1 cellular context compared by ENCODE assay signal in genomic region chr20:1437222-1437904, GRCh38.
A peak's percentile ranks its signal among the peaks of the same experiment; 100 is the strongest.
TF ChIP-seq lines count a peak whose summit lies in the region.

No MANE protein-coding gene starts in this region.

TF ChIP-seq in GM12878, 131 proteins besides CTCF, POLR2A, EP300 and RAD21 (continued from another document):
- TF ChIP-seq CUX1 (IDR thresholded peaks at IDR 0.05; ENCODE audit: insufficient replicate concordance, low read depth, low read length) (no peak), POU2F2 (IDR thresholded peaks at IDR 0.05; ENCODE audit: borderline replicate concordance, low read depth, low read length) (peak; percentile 77; the same call in 1 of the 3 replicates), ASH2L (IDR thresholded peaks at IDR 0.05; ENCODE audit: borderline replicate concordance, low read depth) (no peak), PKNOX1 (IDR thresholded peaks at IDR 0.05) (peak; percentile 50; the same call in 1 of the 2 replicates), USF1 (IDR thresholded peaks at IDR 0.05; ENCODE audit: borderline replicate concordance, extremely low read length, insufficient read depth, low read depth, low read length) (no peak), HDGF (IDR thresholded peaks at IDR 0.05) (peak; percentile 77; the same call in 1 of the 2 replicates), NR2C1 (IDR thresholded peaks at IDR 0.05) (no peak), SP1 (IDR thresholded peaks at IDR 0.05; ENCODE audit: low read depth, low read length) (no peak), ZNF384 (IDR thresholded peaks at IDR 0.05; ENCODE audit: borderline replicate concordance, low read depth, low read length) (no peak), PAX5 (IDR thresholded peaks at IDR 0.05; ENCODE audit: borderline replicate concordance, low read depth, low read length) (no peak), YY1 (IDR thresholded peaks at IDR 0.05; ENCODE audit: low read depth, low read length) (0 out of 2 replicates have a peak, but pooled peaks have one; percentile 26), RUNX3 (IDR thresholded peaks at IDR 0.05; ENCODE audit: low read length) (peak; percentile 64), RELB (IDR thresholded peaks at IDR 0.05; ENCODE audit: low read depth) (no peak)
